1 cellular context compared by ENCODE assay signal in genomic region chr17:27532269-27533067, GRCh38.
TF ChIP-seq lines count a peak whose summit lies in the region.

No MANE protein-coding gene starts in this region.

TF ChIP-seq in IMR-90, 13 proteins besides CTCF, POLR2A, EP300 and RAD21:
- 0 out of 2 replicates have a peak, but pooled peaks have one; percentile 24 for TF ChIP-seq RFX5 (IDR thresholded peaks at IDR 0.05; ENCODE audit: low read depth, low read length)
- TF ChIP-seq, protein P1, sequence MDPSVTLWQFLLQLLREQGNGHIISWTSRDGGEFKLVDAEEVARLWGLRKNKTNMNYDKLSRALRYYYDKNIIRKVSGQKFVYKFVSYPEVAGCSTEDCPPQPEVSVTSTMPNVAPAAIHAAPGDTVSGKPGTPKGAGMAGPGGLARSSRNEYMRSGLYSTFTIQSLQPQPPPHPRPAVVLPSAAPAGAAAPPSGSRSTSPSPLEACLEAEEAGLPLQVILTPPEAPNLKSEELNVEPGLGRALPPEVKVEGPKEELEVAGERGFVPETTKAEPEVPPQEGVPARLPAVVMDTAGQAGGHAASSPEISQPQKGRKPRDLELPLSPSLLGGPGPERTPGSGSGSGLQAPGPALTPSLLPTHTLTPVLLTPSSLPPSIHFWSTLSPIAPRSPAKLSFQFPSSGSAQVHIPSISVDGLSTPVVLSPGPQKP (IDR thresholded peaks at IDR 0.05; ENCODE audit: borderline replicate concordance, low read depth, low read length), result no peak
- peak; percentile 57; the same call in 1 of the 2 replicates for TF ChIP-seq BHLHE40 (IDR thresholded peaks at IDR 0.05; ENCODE audit: low read depth, low read length)
- TF ChIP-seq CEBPB (IDR thresholded peaks at IDR 0.05; ENCODE audit: low read depth, low read length), result peak; percentile 99
- TF ChIP-seq, protein P2, sequence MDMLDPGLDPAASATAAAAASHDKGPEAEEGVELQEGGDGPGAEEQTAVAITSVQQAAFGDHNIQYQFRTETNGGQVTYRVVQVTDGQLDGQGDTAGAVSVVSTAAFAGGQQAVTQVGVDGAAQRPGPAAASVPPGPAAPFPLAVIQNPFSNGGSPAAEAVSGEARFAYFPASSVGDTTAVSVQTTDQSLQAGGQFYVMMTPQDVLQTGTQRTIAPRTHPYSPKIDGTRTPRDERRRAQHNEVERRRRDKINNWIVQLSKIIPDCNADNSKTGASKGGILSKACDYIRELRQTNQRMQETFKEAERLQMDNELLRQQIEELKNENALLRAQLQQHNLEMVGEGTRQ (IDR thresholded peaks at IDR 0.05; ENCODE audit: low read depth, low read length), result no peak; the same call in 1 of the 2 replicates
- TF ChIP-seq CHD1 (IDR thresholded peaks at IDR 0.05; ENCODE audit: low read depth, low read length), result no peak
TF ChIP-seq in IMR-90: peak in this region for 3.
